8 cellular contexts compared by ENCODE assay signal in genomic region chr14:45251912-45252311, GRCh38. TPM values are rescaled to one million over a fixed set of nuclear protein-coding genes. Genes with fewer than 3 reads are reported as not detected.
DNase-seq lines count a peak whose midpoint lies in the region; ATAC-seq and TF ChIP-seq lines count a peak whose summit lies in the region.

No MANE protein-coding gene starts in this region.

- no peak overlapping the region for H4K8ac ChIP-seq in trophoblast cell (ENCODE audit: low read depth, low read length)

- no peak overlapping the region for H4K12ac ChIP-seq in trophoblast cell (ENCODE audit: low read depth, low read length)

- 3% methylated on average over 5 of the region's 5 CpGs for WGBS in SK-N-SH (ENCODE audit: low lambda C conversion rate)
- no CpG with 5 or more reads among the region's 5 CpGs for WGBS in trophoblast cell (ENCODE audit: extremely low coverage, insufficient coverage, insufficient read length)

- H3K23ac ChIP-seq in trophoblast cell (ENCODE audit: low read length) = no peak overlapping the region

- ATAC-seq in GM21360 (IDR thresholded peaks at IDR 0.05; ENCODE audit: unreplicated experiment) = peak; percentile 67
- ATAC-seq in HG03521 (IDR thresholded peaks at IDR 0.05; ENCODE audit: unreplicated experiment) = peak; percentile 57

- H3K4me1 ChIP-seq in SK-N-SH (ENCODE audit: control insufficient read depth in 1 of 2, insufficient read depth in 2 of 2, low read depth in 1 of 2, low read length in 1 of 2) (no peaks in the 10 kb centered on the region; a peak in 3 of 4 replicates), trophoblast cell (ENCODE audit: control insufficient read depth in 1 of 2, insufficient read depth in 2 of 2, low read length in 2 of 2) (peaks cover 3 to 10% of the 10 kb centered on the region in 2 experiments)

- DNase-seq in SK-N-SH (peak; percentile 9), erythroblast (lab: John Stamatoyannopoulos, UW) (peak; percentile 65 to 72), trophoblast cell (peak in 1 of 2 donors; percentile 30)
- no peak for DNase-seq in effector CD8-positive, alpha-beta T cell (lab: John Stamatoyannopoulos, UW)
- DNase-seq in stimulated activated CD4-positive, alpha-beta T cell treated with anti-CD3 and anti-CD28 coated beads, Interleukin-4, amount 100 ng/mL, for 24 hours = no peak

- no peak for TF ChIP-seq EP300 in SK-N-SH (IDR thresholded peaks at IDR 0.05; ENCODE audit: borderline replicate concordance in 1 of 2, low read depth in 1 of 2, low read length in 1 of 2)

- H3F3A ChIP-seq in SK-N-SH (replicated peaks; ENCODE audit: insufficient read depth) = no peaks in the 10 kb centered on the region

- no peak overlapping the region for H2BK5ac ChIP-seq in trophoblast cell (ENCODE audit: low read depth, low read length, poor library complexity)

- peaks cover 8% of the 10 kb centered on the region for H3K79me1 ChIP-seq in trophoblast cell (ENCODE audit: low read length)

- H2AK5ac ChIP-seq in trophoblast cell (ENCODE audit: low read length) = no peak overlapping the region

- no peak for TF ChIP-seq RAD21 in SK-N-SH (IDR thresholded peaks at IDR 0.05; ENCODE audit: low read length)

- H2AFZ ChIP-seq in SK-N-SH (ENCODE audit: low read depth) (0 out of 2 replicates have a peak overlapping the region, but pooled peaks have one; percentile 51), trophoblast cell (ENCODE audit: insufficient read depth, low read length, poor library complexity) (no peak overlapping the region)

- H3K4me3 ChIP-seq in GM08714 (ENCODE audit: low read length) (peak overlapping the region; percentile 95), SK-N-SH (ENCODE audit: low read depth in 2 of 2, low read length in 1 of 2) (peak overlapping the region; percentile 64 to 68), trophoblast cell (ENCODE audit: low read depth, low read length) (no peak overlapping the region)

- H3K79me2 ChIP-seq in SK-N-SH (ENCODE audit: insufficient read depth) = peaks cover 60% of the 10 kb centered on the region
- H3K79me2 ChIP-seq in trophoblast cell (ENCODE audit: control insufficient read depth, insufficient read depth, low read length, poor library complexity) = peaks cover 13% of the 10 kb centered on the region

- H3K4ac ChIP-seq in trophoblast cell (ENCODE audit: low read depth, low read length) = no peak overlapping the region

- H2BK120ac ChIP-seq in trophoblast cell (ENCODE audit: insufficient read depth, low read length, poor library complexity) = no peak overlapping the region

- H3K14ac ChIP-seq in trophoblast cell (ENCODE audit: low read length) = no peak overlapping the region

- H3K9me2 ChIP-seq in SK-N-SH = no peaks in the 10 kb centered on the region

- H2BK12ac ChIP-seq in trophoblast cell (ENCODE audit: low read length) = no peak overlapping the region

- no peak overlapping the region for H3K18ac ChIP-seq in trophoblast cell (ENCODE audit: low read length)

- H3K36me3 ChIP-seq in SK-N-SH (replicated peaks in 1 of 2; ENCODE audit: control insufficient read depth in 1 of 2, insufficient read depth in 2 of 2, low read length in 1 of 2) (no peaks in the 10 kb centered on the region), trophoblast cell (ENCODE audit: control insufficient read depth in 1 of 2, insufficient read depth in 2 of 2, low read length in 2 of 2) (no peaks in the 10 kb centered on the region)

- no peak for TF ChIP-seq CTCF in SK-N-SH (IDR thresholded peaks at IDR 0.05)

- peak overlapping the region; percentile 73; the same call in 1 of the 2 replicates for H3K9ac ChIP-seq in SK-N-SH
- no peak overlapping the region for H3K9ac ChIP-seq in trophoblast cell (ENCODE audit: low read length)

- H4K91ac ChIP-seq in trophoblast cell (ENCODE audit: low read depth, low read length) = no peak overlapping the region

- H4K20me1 ChIP-seq in SK-N-SH (ENCODE audit: insufficient read depth) = no peaks in the 10 kb centered on the region

- CTCF ChIA-PET in SK-N-SH (lab: Yijun Ruan, JAX) = interaction anchor here (0.9 to 1.7 kb wide), 2 partner anchors 8 to 17 kb away, joined by 3 to 5 read pairs; no protein-coding TSS in a partner anchor

- H3K9me3 ChIP-seq in SK-N-SH = no peaks in the 10 kb centered on the region
- H3K9me3 ChIP-seq in trophoblast cell (ENCODE audit: insufficient read depth, low read depth, low read length) = peaks cover 3% of the 10 kb centered on the region

- POLR2A ChIA-PET in SK-N-SH (lab: Yijun Ruan, JAX) = no interaction called here

- no peaks in the 10 kb centered on the region for H3K27me3 ChIP-seq in SK-N-SH (ENCODE audit: insufficient read depth)
- no peaks in the 10 kb centered on the region for H3K27me3 ChIP-seq in trophoblast cell (ENCODE audit: insufficient read depth, low read length)

- H3K27ac ChIP-seq in SK-N-SH (ENCODE audit: low read depth in 2 of 2, low read length in 1 of 2) (0 out of 4 replicates have a peak overlapping the region, but pooled peaks of 1 of the 2 experiments have one; percentile 62), trophoblast cell (ENCODE audit: low read depth, low read length) (no peak overlapping the region)

- no peak for TF ChIP-seq POLR2A in erythroblast (IDR thresholded peaks at IDR 0.05; ENCODE audit: low read length)

- H3K4me2 ChIP-seq in SK-N-SH (peak overlapping the region; percentile 70), trophoblast cell (ENCODE audit: low read length) (peak overlapping the region; percentile 63)

TF ChIP-seq in SK-N-SH, 30 proteins besides CTCF, POLR2A, EP300 and RAD21:
- no peak for TF ChIP-seq GABPA (IDR thresholded peaks at IDR 0.05; ENCODE audit: low read depth)
- TF ChIP-seq FOSL2 (IDR thresholded peaks at IDR 0.05; ENCODE audit: borderline replicate concordance, low read depth) = no peak
- TF ChIP-seq RXRA (IDR thresholded peaks at IDR 0.05; ENCODE audit: borderline replicate concordance, low read depth) = no peak
- TF ChIP-seq SMC3 (IDR thresholded peaks at IDR 0.05; ENCODE audit: low read depth, low read length) = no peak
- TF ChIP-seq MEF2A (IDR thresholded peaks at IDR 0.05; ENCODE audit: borderline replicate concordance, low read depth) = no peak
- TF ChIP-seq YY1 (IDR thresholded peaks at IDR 0.05; ENCODE audit: low read depth) = no peak
- no peak for TF ChIP-seq PBX3 (IDR thresholded peaks at IDR 0.05)
- TF ChIP-seq JUND (IDR thresholded peaks at IDR 0.05) = no peak
- TF ChIP-seq POLR2AphosphoS5 (IDR thresholded peaks at IDR 0.05; ENCODE audit: low read depth, low read length) = no peak
- TF ChIP-seq TAF1 (IDR thresholded peaks at IDR 0.05; ENCODE audit: borderline replicate concordance, low read depth, low read length) = no peak
TF ChIP-seq in SK-N-SH: peak in this region for 0.

RNA-seq across cellular contexts. Expression of gene MIS18BP1, which starts 1.1 kb away (rescaled TPM):
- polyA plus RNA-seq in SK-N-SH (2012; rRNA removed) = 2.6 and 3.0 TPM in 2 replicates
- 3.0 and 3.6 TPM in 2 replicates for polyA plus RNA-seq in SK-N-SH (2012; cell fraction: cytosol; rRNA removed)
- polyA plus RNA-seq in SK-N-SH (2012; cell fraction: nucleus; rRNA removed) = 2.8 and 9.2 TPM in 2 replicates
- polyA plus RNA-seq in trophoblast cell (2013) = 19.7 and 19.9 TPM in 2 replicates

Comparison
In these comparisons a context has a peak if more than half of its experiments do, and no peak if none do; other contexts are left out.
1. DNase-seq: peak in SK-N-SH (single experiment) and erythroblast (2 of 2); none in effector CD8-positive, alpha-beta T cell (single experiment) and stimulated activated CD4-positive, alpha-beta T cell treated with anti-CD3 and anti-CD28 coated beads, Interleukin-4, amount 100 ng/mL, for 24 hours (single experiment).